Comparison of ENCODE assay signal across 31 cellular contexts in genomic region chr2:34320056-34320455, GRCh38.
"Had no signal": no experiment of that assay in that cellular context is flagged by ENCODE, and none has a peak within 500 bp of the region (broad histone marks: within the 10 kb centered on the region; RNA-seq: fewer than 3 reads in every experiment).

No MANE protein-coding gene starts in this region.

- H3K4me3 Mint-ChIP-seq: activated B cell treated with CpG ODN at 0.5 μM for 24 hours; activated CD8-positive, alpha-beta T cell treated with anti-CD3 and anti-CD28 coated beads for 36 hours; activated naive CD8-positive, alpha-beta T cell; activated T-cell treated with anti-CD3 and anti-CD28 coated beads, Interleukin-2, amount 50 U/mL, for 4 hours; activated T-helper 17 cell treated with anti-CD3 and anti-CD28 coated beads, Interleukin-2, amount 50 U/mL, for 72 hours; central memory CD8-positive, alpha-beta T cell; dendritic cell treated with granulocyte-macrophage colony-stimulating factor and Interleukin-4, amounts not matched to agents 40 ng/mL and 50 ng/mL, for 4 days; endodermal cell; T-cell; T-helper 1 cell treated with Interleukin-12 subunit alpha and Interleukin-12 subunit beta and Interleukin-4 antibody, amounts not matched to agents 30 μg/mL and 1 μg/mL, for 36 hours had no signal

- FAIRE-seq: astrocyte, bronchial epithelial cell had no signal

- H3K36me3 Mint-ChIP-seq: activated naive CD8-positive, alpha-beta T cell; T-cell had no signal

- H3K27ac Mint-ChIP-seq: activated B cell treated with CpG ODN at 0.5 μM for 24 hours; activated CD8-positive, alpha-beta T cell treated with anti-CD3 and anti-CD28 coated beads for 36 hours; activated naive CD8-positive, alpha-beta T cell; activated T-helper 17 cell treated with anti-CD3 and anti-CD28 coated beads, Interleukin-2, amount 50 U/mL, for 72 hours; dendritic cell treated with granulocyte-macrophage colony-stimulating factor and Interleukin-4, amounts not matched to agents 40 ng/mL and 50 ng/mL, for 4 days; endodermal cell; T-cell; T-helper 1 cell treated with Interleukin-12 subunit alpha and Interleukin-12 subunit beta and Interleukin-4 antibody, amounts not matched to agents 30 μg/mL and 1 μg/mL, for 36 hours had no signal

- H3K4me1 Mint-ChIP-seq: activated B cell treated with CpG ODN at 0.5 μM for 24 hours; activated T-helper 17 cell treated with anti-CD3 and anti-CD28 coated beads, Interleukin-2, amount 50 U/mL, for 72 hours; central memory CD8-positive, alpha-beta T cell; T-cell had no signal

- H3K9me3 Mint-ChIP-seq: activated CD8-positive, alpha-beta T cell treated with anti-CD3 and anti-CD28 coated beads for 36 hours; activated T-cell treated with anti-CD3 and anti-CD28 coated beads, Interleukin-2, amount 50 U/mL, for 4 hours; dendritic cell treated with granulocyte-macrophage colony-stimulating factor and Interleukin-4, amounts not matched to agents 40 ng/mL and 50 ng/mL, for 4 days; endodermal cell; T-helper 1 cell treated with Interleukin-12 subunit alpha and Interleukin-12 subunit beta and Interleukin-4 antibody, amounts not matched to agents 30 μg/mL and 1 μg/mL, for 36 hours had no signal

- DNase-seq: activated B cell treated with CpG ODN at 0.5 μM for 24 hours; activated CD4-positive, alpha-beta T cell treated with anti-CD3 and anti-CD28 coated beads for 48 hours; activated CD4-positive, alpha-beta T cell treated with anti-CD3 and anti-CD28 coated beads, Interleukin-2, amount 50 U/mL, for 1 hour; activated CD4-positive, alpha-beta T cell treated with anti-CD3 and anti-CD28 coated beads, Interleukin-2, amount 50 U/mL, for 48 hours; activated CD8-positive, alpha-beta memory T cell treated with anti-CD3 and anti-CD28 coated beads for 24 hours; activated CD8-positive, alpha-beta T cell treated with anti-CD3 and anti-CD28 coated beads for 36 hours; activated effector memory CD4-positive, alpha-beta T cell treated with Interleukin-2 at 50 U/mL for 16 hours; activated gamma-delta T cell treated with Interleukin-2 at 50 U/mL for 16 hours; activated naive CD4-positive, alpha-beta T cell treated with anti-CD3 and anti-CD28 coated beads, Interleukin-2, amount 50 U/mL, for 16 hours; activated naive CD4-positive, alpha-beta T cell treated with Interleukin-2 at 50 U/mL for 16 hours; activated T-cell treated with anti-CD3 and anti-CD28 coated beads, Interleukin-2, amount 50 U/mL, for 4 hours; amniotic stem cell; anterior cingulate cortex; brain microvascular endothelial cell; dorsolateral prefrontal cortex; effector memory CD4-positive, alpha-beta T cell; endodermal cell; foreskin fibroblast; gastrocnemius medialis; T-cell; T1000; WERI-Rb-1 had no signal

- ATAC-seq: activated CD4-positive, CD25-positive, alpha-beta regulatory T cell treated with anti-CD3 and anti-CD28 coated beads, Interleukin-2, amount 50 U/mL, for 24 hours; activated CD8-positive, alpha-beta T cell treated with anti-CD3 and anti-CD28 coated beads for 36 hours; activated T-cell treated with anti-CD3 and anti-CD28 coated beads, Interleukin-2, amount 50 U/mL, for 4 hours; activated T-helper 17 cell treated with anti-CD3 and anti-CD28 coated beads, Interleukin-2, amount 50 U/mL, for 72 hours; esophagus mucosa; gastrocnemius medialis; T-cell had no signal

- H3K27me3 Mint-ChIP-seq: activated B cell treated with CpG ODN at 0.5 μM for 24 hours; activated CD8-positive, alpha-beta T cell treated with anti-CD3 and anti-CD28 coated beads for 36 hours; activated naive CD8-positive, alpha-beta T cell; activated T-helper 17 cell treated with anti-CD3 and anti-CD28 coated beads, Interleukin-2, amount 50 U/mL, for 72 hours; central memory CD8-positive, alpha-beta T cell; dendritic cell treated with granulocyte-macrophage colony-stimulating factor and Interleukin-4, amounts not matched to agents 40 ng/mL and 50 ng/mL, for 4 days; T-cell had no signal
